ENCODE assay signal across 8 cellular contexts in genomic region chr3:186617038-186617934, GRCh38. TPM values are rescaled to one million over a fixed set of nuclear protein-coding genes. Genes with fewer than 3 reads are reported as not detected.
DNase-seq lines count a peak whose midpoint lies in the region; ATAC-seq and TF ChIP-seq lines count a peak whose summit lies in the region.

No MANE protein-coding gene starts in this region.

- ATAC-seq in GM18907 (IDR thresholded peaks at IDR 0.05; ENCODE audit: unreplicated experiment), result peak; percentile 93
- peak; percentile 89 for ATAC-seq in HG03159 (IDR thresholded peaks at IDR 0.05; ENCODE audit: unreplicated experiment)
- peak; percentile 95 for ATAC-seq in WTC11

- no peaks in the 10 kb centered on the region for H3K36me3 Mint-ChIP-seq in WTC11

- BruUV-seq in mammary epithelial cell (replicated peaks; lab: Mats Ljungman, UMichigan), result TSS peak; percentile 90

- peak overlapping the region; percentile 85 for H3K4me2 ChIP-seq in mammary epithelial cell (ENCODE audit: insufficient read depth, low read depth, low read length)

- in situ Hi-C loops in mammary epithelial cell (cut with MboI; ENCODE audit: low sequenced_read_pairs in 2 of 2), result loop anchor here (10.0 kb wide), 2 partner anchors 138 to 198 kb away; no protein-coding TSS in a partner anchor

- peak overlapping the region; percentile 69 for H3K27ac ChIP-seq in mammary epithelial cell (ENCODE audit: insufficient read depth, low read depth, low read length)

- dilution Hi-C loops in mammary epithelial cell (cut with HindIII; ENCODE audit: low sequenced_read_pairs), result loop anchor here (5.0 kb wide), 1 partner anchor 165 kb away; the partner anchor contains the start of gene EIF4A2

- H2AFZ ChIP-seq in mammary epithelial cell (ENCODE audit: low read depth, low read length), result peak overlapping the region; percentile 99

- H3K4me3 ChIP-seq in AG10803 (ENCODE audit: low read length), result peak overlapping the region; percentile 35
- H3K4me3 ChIP-seq in mammary epithelial cell (replicated peaks in 1 of 3; ENCODE audit: insufficient read depth in 1 of 3, low read depth in 2 of 3, low read length in 3 of 3), result peak overlapping the region; percentile 42 to 55 (median 48)

- CTCF ChIA-PET in WTC11 (lab: Charles Lee), result interaction anchor here (0.6 to 4.7 kb wide), 49 partner anchors 9 to 640 kb away, joined by 3 to 81 read pairs (median 5); partner anchors contain the start of genes DNAJB11 and FETUB
- CTCF ChIA-PET in mammary epithelial cell (lab: Charles Lee; ENCODE audit: low non-redundant PET), result interaction anchor here (0.6 to 1.2 kb wide), 5 partner anchors 18 to 495 kb away, joined by 3 to 8 read pairs (median 3); no protein-coding TSS in a partner anchor

- peak; percentile 98 for DNase-seq in AG10803 (ENCODE audit: low read depth)
- DNase-seq in NCI-H2196 (lab: John Stamatoyannopoulos, UW; ENCODE audit: unreplicated experiment), result peak; percentile 98
- peak; percentile 82 for DNase-seq in WTC11 (ENCODE audit: low spot score)
- peak; percentile 98 for DNase-seq in mammary epithelial cell
- peak; percentile 92 for DNase-seq in islet precursor cell
- peak; percentile 68 to 74 for DNase-seq in stimulated activated CD4-positive, alpha-beta T cell treated with anti-CD3 and anti-CD28 coated beads, Interleukin-1b, Interleukin-23, amount 100 ng/mL, for 1 hour (ENCODE audit: low read depth in 2 of 2)

- no peaks in the 10 kb centered on the region for H4K20me1 ChIP-seq in mammary epithelial cell (ENCODE audit: insufficient read depth, low read length)

- no peaks in the 10 kb centered on the region for H3K79me2 ChIP-seq in mammary epithelial cell (ENCODE audit: insufficient read depth, low read length)

- peak overlapping the region; percentile 58 for H3K4me3 Mint-ChIP-seq in WTC11

- POLR2A ChIA-PET in WTC11 (lab: Charles Lee), result interaction anchor here (0.6 to 2.8 kb wide), 5 partner anchors 19 to 173 kb away, joined by 3 to 14 read pairs (median 3); partner anchors contain the start of genes DNAJB11 and EIF4A2

- no peaks in the 10 kb centered on the region for H3K9me3 ChIP-seq in mammary epithelial cell (replicated peaks; ENCODE audit: insufficient read depth, low read length)

- TF ChIP-seq CTCF in AG10803 (conservative IDR thresholded peaks at IDR 0.05; ENCODE audit: low read length) (peak; percentile 86), WTC11 (IDR thresholded peaks at IDR 0.05) (peak; percentile 86), mammary epithelial cell (conservative IDR thresholded peaks at IDR 0.05 in 1 of 2, IDR thresholded peaks at IDR 0.05 in 1 of 2; ENCODE audit: extremely low read depth in 1 of 2, insufficient read depth in 1 of 2, low read depth in 1 of 2, low read length in 2 of 2) (peak; percentile 97 to 98)

- H3K27me3 ChIP-seq in mammary epithelial cell (ENCODE audit: insufficient read depth, low read length), result no peaks in the 10 kb centered on the region

- no peak overlapping the region for H3K27ac Mint-ChIP-seq in WTC11

- H3K9me3 Mint-ChIP-seq in WTC11, result no peaks in the 10 kb centered on the region

- H3K4me1 ChIP-seq in mammary epithelial cell (ENCODE audit: insufficient read depth, low read length), result peaks cover 25% of the 10 kb centered on the region

- H3K4me1 Mint-ChIP-seq in WTC11, result peaks cover 18% of the 10 kb centered on the region

- H3K9ac ChIP-seq in mammary epithelial cell (ENCODE audit: insufficient read depth, low read length), result peak overlapping the region; percentile 51

- intact Hi-C loops in mammary epithelial cell (cut with micrococcal nuclease), result loop anchor here (1.0 to 10.0 kb wide), 9 partner anchors 23 to 1098 kb away; partner anchors contain the start of genes EIF4A2, FETUB and TBCCD1

- H3K27me3 Mint-ChIP-seq in WTC11 (ENCODE audit: low read depth), result peaks cover 25% of the 10 kb centered on the region

- WGBS in mammary epithelial cell (ENCODE audit: low coverage, missing lambda C conversion rate), result 10% methylated on average over 13 of the region's 30 CpGs

- H3K36me3 ChIP-seq in mammary epithelial cell (ENCODE audit: insufficient read depth, low read length), result no peaks in the 10 kb centered on the region

TF ChIP-seq in WTC11, 78 proteins besides CTCF, POLR2A, EP300 and RAD21 (continues in another document):
- TF ChIP-seq, protein P1, sequence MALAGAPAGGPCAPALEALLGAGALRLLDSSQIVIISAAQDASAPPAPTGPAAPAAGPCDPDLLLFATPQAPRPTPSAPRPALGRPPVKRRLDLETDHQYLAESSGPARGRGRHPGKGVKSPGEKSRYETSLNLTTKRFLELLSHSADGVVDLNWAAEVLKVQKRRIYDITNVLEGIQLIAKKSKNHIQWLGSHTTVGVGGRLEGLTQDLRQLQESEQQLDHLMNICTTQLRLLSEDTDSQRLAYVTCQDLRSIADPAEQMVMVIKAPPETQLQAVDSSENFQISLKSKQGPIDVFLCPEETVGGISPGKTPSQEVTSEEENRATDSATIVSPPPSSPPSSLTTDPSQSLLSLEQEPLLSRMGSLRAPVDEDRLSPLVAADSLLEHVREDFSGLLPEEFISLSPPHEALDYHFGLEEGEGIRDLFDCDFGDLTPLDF (CRISPR knock-in tag; IDR thresholded peaks at IDR 0.05), result no peak
- TF ChIP-seq, protein P2, sequence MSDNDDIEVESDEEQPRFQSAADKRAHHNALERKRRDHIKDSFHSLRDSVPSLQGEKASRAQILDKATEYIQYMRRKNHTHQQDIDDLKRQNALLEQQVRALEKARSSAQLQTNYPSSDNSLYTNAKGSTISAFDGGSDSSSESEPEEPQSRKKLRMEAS (CRISPR knock-in tag; IDR thresholded peaks at IDR 0.05), result peak; percentile 60
- TF ChIP-seq FOXP1 (CRISPR knock-in tag; IDR thresholded peaks at IDR 0.05; ENCODE audit: borderline replicate concordance) (peak; percentile 36; the same call in 1 of the 2 replicates), HMGXB4 (CRISPR knock-in tag; IDR thresholded peaks at IDR 0.05) (peak; percentile 65; the same call in 1 of the 2 replicates), CBFB (CRISPR knock-in tag; IDR thresholded peaks at IDR 0.05; ENCODE audit: low read depth) (no peak), NR2C2 (CRISPR knock-in tag; IDR thresholded peaks at IDR 0.05) (no peak), ZNF416 (CRISPR knock-in tag; IDR thresholded peaks at IDR 0.05) (no peak)
- TF ChIP-seq, protein P3, sequence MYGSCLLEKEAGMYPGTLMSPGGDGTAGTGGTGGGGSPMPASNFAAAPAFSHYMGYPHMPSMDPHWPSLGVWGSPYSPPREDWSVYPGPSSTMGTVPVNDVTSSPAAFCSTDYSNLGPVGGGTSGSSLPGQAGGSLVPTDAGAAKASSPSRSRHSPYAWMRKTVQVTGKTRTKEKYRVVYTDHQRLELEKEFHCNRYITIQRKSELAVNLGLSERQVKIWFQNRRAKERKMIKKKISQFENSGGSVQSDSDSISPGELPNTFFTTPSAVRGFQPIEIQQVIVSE (CRISPR knock-in tag; IDR thresholded peaks at IDR 0.05; ENCODE audit: borderline replicate concordance), result no peak
- TF ChIP-seq, protein P4, sequence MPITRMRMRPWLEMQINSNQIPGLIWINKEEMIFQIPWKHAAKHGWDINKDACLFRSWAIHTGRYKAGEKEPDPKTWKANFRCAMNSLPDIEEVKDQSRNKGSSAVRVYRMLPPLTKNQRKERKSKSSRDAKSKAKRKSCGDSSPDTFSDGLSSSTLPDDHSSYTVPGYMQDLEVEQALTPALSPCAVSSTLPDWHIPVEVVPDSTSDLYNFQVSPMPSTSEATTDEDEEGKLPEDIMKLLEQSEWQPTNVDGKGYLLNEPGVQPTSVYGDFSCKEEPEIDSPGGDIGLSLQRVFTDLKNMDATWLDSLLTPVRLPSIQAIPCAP (CRISPR knock-in tag; IDR thresholded peaks at IDR 0.05), result no peak

RNA-seq across cellular contexts. Expression of gene AHSG, which starts 4.4 kb away (rescaled TPM):
- total RNA-seq in WTC11 (2021), result 1.5 to 1.9 TPM (median 1.8 TPM) in 3 replicates
- under 1 TPM; 0.52 to 0.67 TPM for total RNA-seq in mammary epithelial cell
- polyA plus RNA-seq in mammary epithelial cell, result 0.94 TPM
- not detected for polyA minus RNA-seq in mammary epithelial cell

RNA-seq across cellular contexts. Expression of gene FETUB, which starts 22.9 kb away (rescaled TPM):
- total RNA-seq in WTC11 (2021) (not detected in 3 replicates), mammary epithelial cell (not detected)
- 0.17 TPM for polyA plus RNA-seq in mammary epithelial cell
- not detected for polyA minus RNA-seq in mammary epithelial cell

RNA-seq across cellular contexts. Expression of gene DNAJB11, which starts 46.8 kb away (rescaled TPM):
- total RNA-seq in WTC11 (2021) (44.2 to 56.3 TPM (median 47.8 TPM) in 3 replicates), mammary epithelial cell (10 to 100 TPM; 27.0 to 70.8 TPM)
- 33.2 TPM for polyA plus RNA-seq in mammary epithelial cell
- 12.8 TPM for polyA minus RNA-seq in mammary epithelial cell

RNA-seq across cellular contexts. Expression of gene HRG, which starts 48.5 kb away (rescaled TPM):
- total RNA-seq in WTC11 (2021), result 0.11 to 0.24 TPM (median 0.11 TPM) in 3 replicates
- total RNA-seq in mammary epithelial cell, result under 1 TPM; under 0.01 to 0.52 TPM
- 0.20 TPM for polyA plus RNA-seq in mammary epithelial cell
- not detected for polyA minus RNA-seq in mammary epithelial cell

RNA-seq across cellular contexts. Expression of gene TBCCD1, which starts 50.1 kb away (rescaled TPM):
- total RNA-seq in WTC11 (2021), result 10.6 to 11.5 TPM (median 11.3 TPM) in 3 replicates
- 10 to 100 TPM; 11.5 to 23.7 TPM for total RNA-seq in mammary epithelial cell
- polyA plus RNA-seq in mammary epithelial cell, result 12.9 TPM
- 8.3 TPM for polyA minus RNA-seq in mammary epithelial cell

Comparison
In these comparisons a context has a peak if more than half of its experiments do, and no peak if none do; other contexts are left out.
1. Peak in every context shown above with its lines: DNase-seq, ATAC-seq, H3K4me3 ChIP-seq and H3K27ac ChIP-seq.